Comparison of ENCODE assay signal across 25 cellular contexts in the genomic region with DNA sequence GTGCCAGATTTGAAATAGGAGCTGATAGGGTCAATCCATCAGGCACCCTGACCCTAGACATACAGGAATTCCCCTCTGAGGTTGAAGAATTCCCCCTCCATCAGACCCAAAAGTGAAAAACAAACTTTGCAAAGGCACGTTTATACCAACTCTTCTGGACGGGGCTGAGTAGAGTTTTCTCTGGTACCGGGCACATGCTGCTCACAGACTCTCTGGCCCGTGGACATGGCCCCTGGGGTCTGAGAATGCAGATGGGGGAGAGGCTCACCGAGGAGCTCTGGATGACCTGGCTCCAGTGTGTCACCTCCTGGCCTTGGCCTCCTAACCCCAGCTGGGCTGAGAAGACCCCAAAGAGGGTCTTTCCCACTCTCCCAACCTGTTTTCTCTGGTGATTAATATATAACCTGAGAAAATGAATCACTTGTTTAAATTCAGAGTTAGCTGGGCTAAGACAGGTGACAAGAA. TPM values are rescaled to one million over a fixed set of nuclear protein-coding genes. Genes with fewer than 3 reads are reported as not detected.
A peak's percentile ranks its signal among the peaks of the same experiment; 100 is the strongest.
DNase-seq lines count a peak whose midpoint lies in the region; ATAC-seq, FAIRE-seq and TF ChIP-seq lines count a peak whose summit lies in the region.
"Had no signal": no experiment of that assay in that cellular context is flagged by ENCODE, and none has a peak within 500 bp of the region (broad histone marks: within the 10 kb centered on the region; RNA-seq: fewer than 3 reads in every experiment).

No MANE protein-coding gene starts in this region.

- peak in 2 of 4 donors; percentile 6 to 21 for ATAC-seq in right lobe of liver
- no peak for ATAC-seq in HG03039 (IDR thresholded peaks at IDR 0.05; ENCODE audit: unreplicated experiment)
- no peak for ATAC-seq in GM19351 (IDR thresholded peaks at IDR 0.05; ENCODE audit: unreplicated experiment)
- ATAC-seq: gastroesophageal sphincter, left colon had no signal

- peak; percentile 26 for FAIRE-seq in GM19239 (lab: Jason Lieb, UNC)
- FAIRE-seq: G401.6, TTC549 had no signal

- peak overlapping the region; percentile 39 for H3K4me2 ChIP-seq in KMS-11

- WGBS in right lobe of liver (ENCODE audit: insufficient coverage, low coverage, low lambda C conversion rate, missing lambda C conversion rate), result 20% methylated on average over 4 of the region's 5 CpGs

- H3K9ac ChIP-seq in KMS-11, result no peak overlapping the region; the same call in 1 of the 2 replicates

- no peaks in the 10 kb centered on the region for H3K79me2 ChIP-seq in KMS-11 (ENCODE audit: insufficient read depth, low read depth)

- H3K27ac ChIP-seq in KMS-11 (no peak overlapping the region), right lobe of liver (peak overlapping the region; percentile 12 to 53 (median 16))
- H3K27ac ChIP-seq: cardiac muscle cell, dorsolateral prefrontal cortex, gastroesophageal sphincter, HL-60, spleen, testis had no signal

- TF ChIP-seq POLR2A in right lobe of liver (IDR thresholded peaks at IDR 0.05), result no peak

- H4K20me1 ChIP-seq in KMS-11 (ENCODE audit: insufficient read depth), result no peaks in the 10 kb centered on the region

- H3K27me3 ChIP-seq in KMS-11 (ENCODE audit: insufficient read depth, low read depth), result no peaks in the 10 kb centered on the region
- H3K27me3 ChIP-seq in right lobe of liver, result no peaks in the 10 kb centered on the region
- H3K27me3 ChIP-seq: cardiac muscle cell, dorsolateral prefrontal cortex, gastroesophageal sphincter, spleen, testis had no signal

- H2AFZ ChIP-seq in KMS-11 (ENCODE audit: low read depth), result peak overlapping the region; percentile 47

- intact Hi-C loops in right lobe of liver (cut with DNase I), result no loop called here

- TF ChIP-seq CTCF in GM13976 (IDR thresholded peaks at IDR 0.05; ENCODE audit: borderline replicate concordance, control extremely low read depth, extremely low read depth, insufficient read depth, missing control alignments), result no peak
- TF ChIP-seq CTCF in KMS-11 (conservative IDR thresholded peaks at IDR 0.05; ENCODE audit: low read depth, low read length), result no peak
- TF ChIP-seq CTCF in right lobe of liver (IDR thresholded peaks at IDR 0.05), result no peak

- DNase-seq in GM13976 (ENCODE audit: low spot score) (peak; percentile 44), GM19239 (ENCODE audit: insufficient read length, low spot score) (no peak), right lobe of liver (no peak), DMS53 treated with DMSO at 0.1 percent for 48 hours (lab: John Stamatoyannopoulos, UW; ENCODE audit: unreplicated experiment) (no peak)
- DNase-seq: Caco-2; dorsolateral prefrontal cortex; erythroblast; HFFc6; left colon; NCI-H2081 treated with DMSO at 0.1 percent for 48 hours; NCI-H524; spleen; stimulated activated CD8-positive, alpha-beta memory T cell treated with anti-CD3 and anti-CD28 coated beads, Interleukin-4, amount 100 ng/mL, for 48 hours; testis had no signal

- no peaks in the 10 kb centered on the region for H3K9me3 ChIP-seq in right lobe of liver
- H3K9me3 ChIP-seq: Caco-2, gastroesophageal sphincter, testis had no signal

- H3K4me1 ChIP-seq in KMS-11 (ENCODE audit: low read depth, poor library complexity, severe bottlenecking) (peaks cover 16% of the 10 kb centered on the region), right lobe of liver (peaks cover 0 to 51% (median 20%) of the 10 kb centered on the region in 4 donors)
- H3K4me1 ChIP-seq: spleen had no signal

- in situ Hi-C loops in GM13976 (cut with MboI; ENCODE audit: low sequenced_read_pairs, unreplicated experiment), result no loop called here

- H3K4me3 ChIP-seq in KMS-11 (IDR thresholded peaks at IDR 0.05; ENCODE audit: insufficient read depth, low read depth, low read length), result no peak overlapping the region
- no peak overlapping the region for H3K4me3 ChIP-seq in right lobe of liver
- H3K4me3 ChIP-seq: cardiac muscle cell, dorsolateral prefrontal cortex, gastroesophageal sphincter, spleen, testis had no signal

- H3K36me3 ChIP-seq in KMS-11 (ENCODE audit: insufficient read depth), result no peaks in the 10 kb centered on the region
- H3K36me3 ChIP-seq in right lobe of liver, result no peaks in the 10 kb centered on the region
- H3K36me3 ChIP-seq: cardiac muscle cell, gastroesophageal sphincter, spleen had no signal

RNA-seq across cellular contexts. Expression of gene LIPC, which starts 11.2 kb away (rescaled TPM):
- total RNA-seq in right lobe of liver, result 100 to 1,000 TPM in 2 of 6 experiments, 10 to 100 TPM in 4; 31.1 to 213 (median 86.1) TPM
- total RNA-seq: B cell, cardiac muscle cell, HFFc6, mesothelial cell of epicardium, neural crest cell had no signal
